ENCODE assay signal across 8 cellular contexts in the genomic region with DNA sequence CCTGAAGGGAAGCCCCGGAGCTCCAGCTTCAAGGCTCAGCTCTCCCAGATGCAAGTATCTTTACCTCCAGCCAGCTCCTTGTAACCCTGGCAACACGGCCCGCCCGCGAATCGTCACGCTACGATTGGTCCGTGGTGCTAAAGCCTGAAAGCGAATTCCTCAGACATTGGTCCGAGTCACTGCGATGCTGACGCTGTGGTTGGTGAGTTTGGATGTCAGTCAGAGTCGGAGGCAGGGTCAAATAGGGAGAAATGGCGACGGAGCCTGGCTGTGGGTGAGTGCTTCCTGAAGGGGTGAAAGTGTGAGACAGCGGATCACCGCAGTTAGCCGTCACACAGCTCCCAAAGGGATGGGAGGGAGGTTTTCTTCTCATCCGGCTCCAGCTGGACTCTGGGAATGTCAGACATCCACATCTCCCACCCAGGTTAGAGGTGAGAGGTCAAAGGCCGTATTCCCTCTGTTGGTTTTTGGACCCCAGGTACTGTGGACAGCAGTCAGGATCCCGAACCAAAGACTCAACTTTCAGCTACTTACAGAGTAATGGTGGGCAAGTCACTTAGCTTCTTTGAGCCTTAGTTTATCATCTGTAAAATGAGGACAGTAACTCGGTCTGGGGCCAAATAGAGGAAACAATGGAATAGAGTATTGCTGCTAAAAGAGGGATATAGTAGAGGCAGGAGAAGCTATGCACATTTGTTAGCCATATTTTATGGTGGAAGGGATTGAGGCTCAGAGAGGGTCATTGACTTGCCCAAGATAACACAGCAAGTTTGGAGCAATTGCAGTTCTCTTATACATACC. TPM values are rescaled to one million over a fixed set of nuclear protein-coding genes. Genes with fewer than 3 reads are reported as not detected.
DNase-seq lines count a peak whose midpoint lies in the region; ATAC-seq lines count a peak whose summit lies in the region.

A gene (plus strand): TSS at position 240 of the 801 bp plus-strand sequence. CDS start 1,366 bp downstream, outside the sequence.

- no peaks in the 10 kb centered on the region for H3K4me1 ChIP-seq in endocrine pancreas (ENCODE audit: control insufficient read depth, insufficient read depth, low read length)

- H3K4me3 ChIP-seq in endocrine pancreas (ENCODE audit: control insufficient read depth, insufficient read depth, low read length) = peak within 1 kb of the TSS; percentile 90

- no peaks in the 10 kb centered on the region for H3K27me3 Mint-ChIP-seq in memory B cell

- ATAC-seq in GM21367 (IDR thresholded peaks at IDR 0.05; ENCODE audit: unreplicated experiment) = peak; percentile 92
- ATAC-seq in memory B cell (ENCODE audit: low read depth) = peak; percentile 99

- H3K9me3 Mint-ChIP-seq in memory B cell = no peaks in the 10 kb centered on the region

- DNase-seq in COR-L47 (lab: John Stamatoyannopoulos, UW) (peak; percentile 98), HT1080 (ENCODE audit: low read depth) (peak; percentile 99), NOMO-1 (lab: John Stamatoyannopoulos, UW; ENCODE audit: unreplicated experiment in 2 of 2) (peak; percentile 97 to 98), memory B cell (ENCODE audit: low spot score in 2 of 2) (peak; percentile 97 to 99)
- peak; percentile 93 to 97 (median 93) for DNase-seq in activated CD8-positive, alpha-beta memory T cell treated with anti-CD3 and anti-CD28 coated beads for 48 hours (ENCODE audit: low read depth in 2 of 3, low spot score in 2 of 3)
- DNase-seq in stimulated activated CD8-positive, alpha-beta memory T cell treated with anti-CD3 and anti-CD28 coated beads, Interleukin-12 subunit alpha, Interleukin-12 subunit beta, amount 100 ng/mL, for 1 hour (ENCODE audit: low read depth) = peak; percentile 97

- H3K4me1 Mint-ChIP-seq in memory B cell = peaks cover 24% of the 10 kb centered on the region

- no peaks in the 10 kb centered on the region for H3K9me3 ChIP-seq in endocrine pancreas (ENCODE audit: control insufficient read depth, low read length)

- peaks cover 8% of the 10 kb centered on the region for H3K36me3 ChIP-seq in endocrine pancreas (ENCODE audit: control insufficient read depth, insufficient read depth, low read length)

- H3K27ac Mint-ChIP-seq in memory B cell = peak within 1 kb of the TSS; percentile 91

- no peaks in the 10 kb centered on the region for H3K27me3 ChIP-seq in endocrine pancreas (ENCODE audit: control insufficient read depth, insufficient read depth, low read length)

- peaks cover 5% of the 10 kb centered on the region for H3K36me3 Mint-ChIP-seq in memory B cell

- peak within 1 kb of the TSS; percentile 86 for H3K4me3 Mint-ChIP-seq in memory B cell

- peak within 1 kb of the TSS; percentile 90 for H3K9ac ChIP-seq in endocrine pancreas (ENCODE audit: control insufficient read depth, insufficient read depth, low read length)

RNA-seq across cellular contexts. Expression of the gene that starts here (rescaled TPM):
- 8.1 and 13.8 TPM in 2 replicates for total RNA-seq in HT1080 (2014; rRNA removed; shearing (Covaris generic))
- 6.9 TPM in 2 replicates for polyA plus RNA-seq in HT1080 (2015; cell fraction: cytosol; rRNA removed)
- 6.8 and 12.1 TPM in 2 replicates for polyA plus RNA-seq in HT1080 (2015; cell fraction: nucleus; rRNA removed)

Comparison
In these comparisons a context has a peak if more than half of its experiments do, and no peak if none do; other contexts are left out.
1. Peak in every context shown above with its lines: DNase-seq, ATAC-seq and H3K4me3 ChIP-seq.